Comparison of ENCODE assay signal across 9 cellular contexts in genomic region chr19:10544753-10545251, GRCh38. TPM values are rescaled to one million over a fixed set of nuclear protein-coding genes. Genes with fewer than 3 reads are reported as not detected.
A peak's percentile ranks its signal among the peaks of the same experiment; 100 is the strongest.
DNase-seq lines count a peak whose midpoint lies in the region; ATAC-seq, FAIRE-seq and TF ChIP-seq lines count a peak whose summit lies in the region.
"Had no signal": no experiment of that assay in that cellular context is flagged by ENCODE, and none has a peak within 500 bp of the region (broad histone marks: within the 10 kb centered on the region; RNA-seq: fewer than 3 reads in every experiment).

No MANE protein-coding gene starts in this region.

- peak overlapping the region; percentile 86 for H3K4me3 Mint-ChIP-seq in activated B cell treated with CpG ODN at 0.5 μM for 24 hours

- H3K27me3 Mint-ChIP-seq in activated B cell treated with CpG ODN at 0.5 μM for 24 hours, result peaks cover 3% of the 10 kb centered on the region

- WGBS in right cardiac atrium, result 49% methylated on average over 23 of the region's 23 CpGs

- peaks cover 22% of the 10 kb centered on the region for H3K36me3 Mint-ChIP-seq in activated B cell treated with CpG ODN at 0.5 μM for 24 hours (ENCODE audit: low read depth)

- H3K27ac Mint-ChIP-seq in activated B cell treated with CpG ODN at 0.5 μM for 24 hours, result peak overlapping the region; percentile 72

- in situ Hi-C loops in GM13977 (cut with MboI; ENCODE audit: low pct_unique_long_range_greater_than_20kb, low sequenced_read_pairs, unreplicated experiment), result no loop called here

- peak; percentile 36 for DNase-seq in GM13977 (ENCODE audit: low spot score)
- DNase-seq in activated B cell treated with CpG ODN at 0.5 μM for 24 hours, result no peak
- DNase-seq in right cardiac atrium, result peak in 2 of 3 donors; percentile 15 to 60
- no peak for DNase-seq in urothelium cell line (ENCODE audit: low spot score)
- no peak for DNase-seq in globus pallidus (ENCODE audit: low spot score)
- DNase-seq: dermis blood vessel endothelial cell had no signal

- H3K4me3 ChIP-seq in right cardiac atrium (ENCODE audit: low read length) (peak overlapping the region; percentile 94), skeletal muscle tissue (ENCODE audit: low read length in 3 of 3) (peak overlapping the region; percentile 77 to 87 (median 81))

- H3K9me3 Mint-ChIP-seq in activated B cell treated with CpG ODN at 0.5 μM for 24 hours, result no peaks in the 10 kb centered on the region

- peak overlapping the region; percentile 60 for H3K27ac ChIP-seq in right cardiac atrium (ENCODE audit: low read length)
- peak overlapping the region; percentile 80 for H3K27ac ChIP-seq in skeletal muscle tissue (ENCODE audit: low read depth, low read length)

- H3K27me3 ChIP-seq in right cardiac atrium (ENCODE audit: control insufficient read depth, insufficient read depth) (no peaks in the 10 kb centered on the region), skeletal muscle tissue (ENCODE audit: control insufficient read depth in 3 of 3, insufficient read depth in 3 of 3, low read length in 3 of 3) (no peaks in the 10 kb centered on the region)

- H3K4me1 Mint-ChIP-seq in activated B cell treated with CpG ODN at 0.5 μM for 24 hours, result peaks cover 15% of the 10 kb centered on the region

- H3K9me3 ChIP-seq in right cardiac atrium (ENCODE audit: control insufficient read depth, low read length), result no peaks in the 10 kb centered on the region
- H3K9me3 ChIP-seq in skeletal muscle tissue (ENCODE audit: control insufficient read depth in 3 of 3, low read length in 3 of 3), result no peaks in the 10 kb centered on the region

- H3K36me3 ChIP-seq in skeletal muscle tissue (ENCODE audit: control insufficient read depth in 3 of 3, insufficient read depth in 3 of 3, low read length in 3 of 3), result peaks cover 21 to 22% (median 22%) of the 10 kb centered on the region in 3 donors

- POLR2A ChIA-PET in activated B cell treated with CpG ODN at 0.5 μM for 24 hours (lab: Charles Lee), result interaction anchor here (3.0 kb wide), 1 partner anchor 9 kb away, joined by 16 read pairs; no protein-coding TSS in a partner anchor

- no peak for FAIRE-seq in urothelium cell line (lab: Jason Lieb, UNC)

- H3K4me1 ChIP-seq in right cardiac atrium (ENCODE audit: control insufficient read depth, insufficient read depth, low read length), result peaks cover 6% of the 10 kb centered on the region
- peaks cover 11 to 16% (median 11%) of the 10 kb centered on the region in 3 donors for H3K4me1 ChIP-seq in skeletal muscle tissue (ENCODE audit: control insufficient read depth in 3 of 3, insufficient read depth in 3 of 3, low read length in 3 of 3)

- CTCF ChIA-PET in activated B cell treated with CpG ODN at 0.5 μM for 24 hours (lab: Charles Lee), result no interaction called here

- ATAC-seq in activated B cell treated with CpG ODN at 0.5 μM for 24 hours (ENCODE audit: low read depth), result no peak
- peak in 1 of 2 donors; percentile 1 for ATAC-seq in right cardiac atrium
- ATAC-seq in HG02763 (IDR thresholded peaks at IDR 0.05; ENCODE audit: unreplicated experiment), result no peak
- no peak for ATAC-seq in HG03159 (IDR thresholded peaks at IDR 0.05; ENCODE audit: unreplicated experiment)

- TF ChIP-seq CTCF in GM13977 (IDR thresholded peaks at IDR 0.05; ENCODE audit: extremely low read depth, insufficient read depth, missing control alignments) (no peak), activated B cell treated with CpG ODN at 0.5 μM for 24 hours (IDR thresholded peaks at IDR 0.05) (no peak)

- peak overlapping the region; percentile 20 to 92 (median 92) for H3K9ac ChIP-seq in skeletal muscle tissue (ENCODE audit: low read depth in 1 of 3, low read length in 3 of 3)

- intact Hi-C loops in activated B cell treated with CpG ODN at 0.5 μM for 24 hours (cut with micrococcal nuclease), result no loop called here
- intact Hi-C loops in right cardiac atrium (cut with DNase I), result no loop called here

RNA-seq across cellular contexts. Expression of gene ATG4D, which starts 1.1 kb away (rescaled TPM):
- 37.8 and 39.1 TPM in 2 replicates for total RNA-seq in activated B cell treated with CpG ODN at 0.5 μM for 24 hours
- total RNA-seq in right cardiac atrium, result 10 to 100 TPM; 45.1 to 54.0 (median 48.9) TPM
- polyA plus RNA-seq in right cardiac atrium, result 48.0 TPM
- total RNA-seq in skeletal muscle tissue, result 20.4 TPM

RNA-seq across cellular contexts. Expression of gene KRI1, which starts 21.0 kb away (rescaled TPM):
- total RNA-seq in activated B cell treated with CpG ODN at 0.5 μM for 24 hours (44.7 and 48.1 TPM in 2 replicates), right cardiac atrium (10 to 100 TPM; 10.5 to 13.0 (median 12.1) TPM), skeletal muscle tissue (5.2 TPM)
- 9.3 TPM for polyA plus RNA-seq in right cardiac atrium

RNA-seq across cellular contexts. Expression of gene CDKN2D, which starts 24.0 kb away (rescaled TPM):
- total RNA-seq in activated B cell treated with CpG ODN at 0.5 μM for 24 hours, result 10.1 and 10.9 TPM in 2 replicates
- total RNA-seq in right cardiac atrium, result 1 to 10 TPM; 6.1 to 7.6 (median 7.0) TPM
- polyA plus RNA-seq in right cardiac atrium, result 9.4 TPM
- 16.7 TPM for total RNA-seq in skeletal muscle tissue

RNA-seq across cellular contexts. Expression of gene S1PR5, which starts 27.6 kb away (rescaled TPM):
- 0.12 TPM in 1 of 2 replicates, not detected in the other for total RNA-seq in activated B cell treated with CpG ODN at 0.5 μM for 24 hours
- under 1 TPM in 3 of 4 donors, not detected in 1; 0.15 to 0.31 (median 0.19) TPM for total RNA-seq in right cardiac atrium
- polyA plus RNA-seq in right cardiac atrium, result 0.16 TPM
- 1.6 TPM for total RNA-seq in skeletal muscle tissue

RNA-seq across cellular contexts. Expression of gene KEAP1, which starts 41.6 kb away (rescaled TPM):
- total RNA-seq in activated B cell treated with CpG ODN at 0.5 μM for 24 hours (38.9 and 48.0 TPM in 2 replicates), right cardiac atrium (10 to 100 TPM; 48.0 to 74.6 (median 62.8) TPM), skeletal muscle tissue (60.0 TPM)
- polyA plus RNA-seq in right cardiac atrium, result 51.9 TPM

Comparison
In these comparisons a context has a peak if more than half of its experiments do, and no peak if none do; other contexts are left out.
1. DNase-seq: peak in GM13977 (single experiment) and right cardiac atrium (2 of 3); none in activated B cell treated with CpG ODN at 0.5 μM for 24 hours (single experiment), urothelium cell line (single experiment) and globus pallidus (single experiment).